17 cellular contexts compared by ENCODE assay signal in genomic region chr1:60898987-60899386, GRCh38.
DNase-seq lines count a peak whose midpoint lies in the region; ATAC-seq and TF ChIP-seq lines count a peak whose summit lies in the region.
"Had no signal": no experiment of that assay in that cellular context is flagged by ENCODE, and none has a peak within 500 bp of the region (broad histone marks: within the 10 kb centered on the region; RNA-seq: fewer than 3 reads in every experiment).

No MANE protein-coding gene starts in this region.

- no peaks in the 10 kb centered on the region for H3K9me3 ChIP-seq in body of pancreas
- H3K9me3 ChIP-seq: gastrocnemius medialis had no signal

- DNase-seq in left lobe of liver (ENCODE audit: low spot score) (no peak), occipital lobe (lab: John Stamatoyannopoulos, UW) (no peak), body of pancreas (no peak), NOMO-1 treated with DMSO at 0.1 percent for 48 hours (lab: John Stamatoyannopoulos, UW; ENCODE audit: unreplicated experiment) (no peak)
- DNase-seq: activated CD4-positive, alpha-beta T cell treated with anti-CD3 and anti-CD28 coated beads for 4 hours; activated naive CD4-positive, alpha-beta T cell treated with anti-CD3 and anti-CD28 coated beads, Interleukin-2, amount 10 ng/mL, durations not matched to agents 7 days and 5 days; CD8-positive, alpha-beta T cell; gastrocnemius medialis; GM23248; NCI-H1417 treated with DMSO at 0.1 percent for 48 hours; NCI-H526 treated with DMSO at 0.1 percent for 48 hours had no signal

- peak; percentile 94 for ATAC-seq in GM18502 (IDR thresholded peaks at IDR 0.05; ENCODE audit: poor library complexity, unreplicated experiment)
- peak; percentile 93 for ATAC-seq in GM18867 (IDR thresholded peaks at IDR 0.05; ENCODE audit: unreplicated experiment)
- ATAC-seq in HG02610 (IDR thresholded peaks at IDR 0.05; ENCODE audit: unreplicated experiment), result peak; percentile 96
- ATAC-seq in HG03565 (IDR thresholded peaks at IDR 0.05; ENCODE audit: unreplicated experiment), result peak; percentile 98
- no peak for ATAC-seq in left lobe of liver
- no peak for ATAC-seq in body of pancreas
- ATAC-seq: CD8-positive, alpha-beta T cell; gastrocnemius medialis had no signal

- no peak for TF ChIP-seq POLR2A in body of pancreas (IDR thresholded peaks at IDR 0.05)

- no peak overlapping the region for H3K4me3 ChIP-seq in body of pancreas
- H3K4me3 ChIP-seq: cardiac muscle cell, gastrocnemius medialis, GM23248, skin epidermis had no signal

- peaks cover 6% of the 10 kb centered on the region for H3K4me1 ChIP-seq in body of pancreas

- no peaks in the 10 kb centered on the region for H3K27me3 ChIP-seq in body of pancreas
- H3K27me3 ChIP-seq: cardiac muscle cell, gastrocnemius medialis had no signal

- H3K36me3 ChIP-seq in body of pancreas (replicated peaks in 1 of 2; ENCODE audit: insufficient read depth in 1 of 2, low read depth in 2 of 2), result no peaks in the 10 kb centered on the region
- H3K36me3 ChIP-seq: cardiac muscle cell, gastrocnemius medialis had no signal

- H3K27ac ChIP-seq in body of pancreas, result no peak overlapping the region
- H3K27ac ChIP-seq: cardiac muscle cell, gastrocnemius medialis, GM23248, skin epidermis had no signal

- no peak for TF ChIP-seq CTCF in body of pancreas (IDR thresholded peaks at IDR 0.05)

- 90 to 91% methylated on average over 4 of the region's 4 CpGs for WGBS in body of pancreas, 2 donors

- intact Hi-C loops in body of pancreas (cut with DNase I), result no loop called here

Comparison
In these comparisons a context has a peak if more than half of its experiments do, and no peak if none do; other contexts are left out.
1. ATAC-seq: peak in GM18502 (single experiment), GM18867 (single experiment), HG02610 (single experiment) and HG03565 (single experiment); none in left lobe of liver (single experiment) and body of pancreas (single experiment).